18 cellular contexts compared by ENCODE assay signal in genomic region chr7:16712916-16713315, GRCh38. TPM values are rescaled to one million over a fixed set of nuclear protein-coding genes. Genes with fewer than 3 reads are reported as not detected.
DNase-seq lines count a peak whose midpoint lies in the region; ATAC-seq and TF ChIP-seq lines count a peak whose summit lies in the region.
"Had no signal": no experiment of that assay in that cellular context is flagged by ENCODE, and none has a peak within 500 bp of the region (broad histone marks: within the 10 kb centered on the region; RNA-seq: fewer than 3 reads in every experiment).

No MANE protein-coding gene starts in this region.

- H3K9me3 ChIP-seq in SJSA1 (replicated peaks) (no peaks in the 10 kb centered on the region), Peyer's patch (no peaks in the 10 kb centered on the region)
- H3K9me3 ChIP-seq: Caco-2, upper lobe of right lung had no signal

- H3K27me3 Mint-ChIP-seq in stimulated activated naive CD8-positive, alpha-beta T cell treated with anti-CD3 and anti-CD28 coated beads, Interleukin-15, Interleukin-2, amounts not matched to agents 100 ng/mL and 50 ng/mL, for 24 hours, result no peaks in the 10 kb centered on the region
- H3K27me3 Mint-ChIP-seq: natural killer cell treated with Interleukin-12 subunit alpha and Interleukin-12 subunit beta and Interleukin-15 and Interleukin-18, amount 100 ng/mL, for 72 hours; T-cell had no signal

- peak in 2 of 3 donors; percentile 3 to 26 for DNase-seq in stimulated activated CD4-positive, alpha-beta T cell treated with anti-CD3 and anti-CD28 coated beads, Interleukin-12 subunit alpha, Interleukin-12 subunit beta, amount 100 ng/mL, for 48 hours (ENCODE audit: low read depth in 2 of 3, low spot score in 1 of 3)
- DNase-seq in stimulated activated CD4-positive, alpha-beta T cell treated with anti-CD3 and anti-CD28 coated beads, Interleukin-4, amount 100 ng/mL, for 24 hours, result no peak
- DNase-seq in SJSA1 (ENCODE audit: low read depth in 1 of 2, low spot score in 2 of 2), result peak in 1 of 2 experiments; percentile 28
- peak; percentile 43 for DNase-seq in fibroblast of peridontal ligament (ENCODE audit: extremely low read depth)
- no peak for DNase-seq in Peyer's patch
- DNase-seq in COLO829 (ENCODE audit: low spot score), result no peak
- DNase-seq: activated effector memory CD4-positive, alpha-beta T cell treated with anti-CD3 and anti-CD28 coated beads, Interleukin-2, amount 50 U/mL, for 16 hours; brain microvascular endothelial cell; Caco-2; NCI-H2107; RPMI8226; stimulated activated CD4-positive, alpha-beta T cell treated with anti-CD3 and anti-CD28 coated beads, Interleukin-2, amount 100 ng/mL, for 24 hours; T-cell; upper lobe of right lung had no signal

- H3K4me3 ChIP-seq in SJSA1, result no peak overlapping the region
- no peak overlapping the region for H3K4me3 ChIP-seq in Peyer's patch
- H3K4me3 ChIP-seq: lung, upper lobe of right lung had no signal

- no peak overlapping the region for H3K4me3 Mint-ChIP-seq in stimulated activated naive CD8-positive, alpha-beta T cell treated with anti-CD3 and anti-CD28 coated beads, Interleukin-15, Interleukin-2, amounts not matched to agents 100 ng/mL and 50 ng/mL, for 24 hours
- H3K4me3 Mint-ChIP-seq: natural killer cell treated with Interleukin-12 subunit alpha and Interleukin-12 subunit beta and Interleukin-15 and Interleukin-18, amount 100 ng/mL, for 72 hours; T-cell had no signal

- peaks cover 47% of the 10 kb centered on the region for H3K36me3 Mint-ChIP-seq in stimulated activated naive CD8-positive, alpha-beta T cell treated with anti-CD3 and anti-CD28 coated beads, Interleukin-15, Interleukin-2, amounts not matched to agents 100 ng/mL and 50 ng/mL, for 24 hours (ENCODE audit: low read depth)

- H3K27ac ChIP-seq in SJSA1 (peak overlapping the region; percentile 90; the same call in 1 of the 2 replicates), Peyer's patch (no peak overlapping the region)
- H3K27ac ChIP-seq: brain microvascular endothelial cell, upper lobe of right lung had no signal

- peak overlapping the region; percentile 86 for H3K27ac Mint-ChIP-seq in stimulated activated naive CD8-positive, alpha-beta T cell treated with anti-CD3 and anti-CD28 coated beads, Interleukin-15, Interleukin-2, amounts not matched to agents 100 ng/mL and 50 ng/mL, for 24 hours
- H3K27ac Mint-ChIP-seq: T-cell had no signal

- no peak for TF ChIP-seq CTCF in Peyer's patch (IDR thresholded peaks at IDR 0.05)

- H3K4me1 ChIP-seq in SJSA1 (replicated peaks) (peaks cover 49% of the 10 kb centered on the region), Peyer's patch (no peaks in the 10 kb centered on the region)
- H3K4me1 ChIP-seq: upper lobe of right lung had no signal

- no peak for ATAC-seq in GM21423 (IDR thresholded peaks at IDR 0.05; ENCODE audit: unreplicated experiment)
- ATAC-seq: T-cell, upper lobe of right lung had no signal

- no peaks in the 10 kb centered on the region for H3K9me3 Mint-ChIP-seq in stimulated activated naive CD8-positive, alpha-beta T cell treated with anti-CD3 and anti-CD28 coated beads, Interleukin-15, Interleukin-2, amounts not matched to agents 100 ng/mL and 50 ng/mL, for 24 hours
- H3K9me3 Mint-ChIP-seq: natural killer cell treated with Interleukin-12 subunit alpha and Interleukin-12 subunit beta and Interleukin-15 and Interleukin-18, amount 100 ng/mL, for 72 hours; T-cell had no signal

- H3K4me1 Mint-ChIP-seq in stimulated activated naive CD8-positive, alpha-beta T cell treated with anti-CD3 and anti-CD28 coated beads, Interleukin-15, Interleukin-2, amounts not matched to agents 100 ng/mL and 50 ng/mL, for 24 hours (ENCODE audit: low read depth), result peaks cover 30% of the 10 kb centered on the region
- H3K4me1 Mint-ChIP-seq: T-cell had no signal

- no peaks in the 10 kb centered on the region for H3K36me3 ChIP-seq in SJSA1
- no peaks in the 10 kb centered on the region for H3K36me3 ChIP-seq in Peyer's patch
- H3K36me3 ChIP-seq: brain microvascular endothelial cell, upper lobe of right lung had no signal

- TF ChIP-seq POLR2A in Peyer's patch (IDR thresholded peaks at IDR 0.05), result no peak

- H3K27me3 ChIP-seq in SJSA1 (replicated peaks) (no peaks in the 10 kb centered on the region), Peyer's patch (no peaks in the 10 kb centered on the region)
- H3K27me3 ChIP-seq: brain microvascular endothelial cell, upper lobe of right lung had no signal

RNA-seq across cellular contexts. Expression of gene TSPAN13, which starts 40.6 kb away (rescaled TPM):
- total RNA-seq in SJSA1 (2014; rRNA removed; shearing (Covaris generic)), result 57.9 and 64.3 TPM in 2 replicates
- total RNA-seq in Peyer's patch, result 10 to 100 TPM; 21.5 to 53.9 (median 33.1) TPM

Comparison
In these comparisons a context has a peak if more than half of its experiments do, and no peak if none do; other contexts are left out.
1. DNase-seq: peak in stimulated activated CD4-positive, alpha-beta T cell treated with anti-CD3 and anti-CD28 coated beads, Interleukin-12 subunit alpha, Interleukin-12 subunit beta, amount 100 ng/mL, for 48 hours (2 of 3) and fibroblast of peridontal ligament (single experiment); none in stimulated activated CD4-positive, alpha-beta T cell treated with anti-CD3 and anti-CD28 coated beads, Interleukin-4, amount 100 ng/mL, for 24 hours (single experiment), Peyer's patch (0 of 3) and COLO829 (single experiment).